ENCODE assay signal across 26 cellular contexts in genomic region chr2:168500516-168500915, GRCh38. TPM values are rescaled to one million over a fixed set of nuclear protein-coding genes. Genes with fewer than 3 reads are reported as not detected.
A peak's percentile ranks its signal among the peaks of the same experiment; 100 is the strongest.
DNase-seq lines count a peak whose midpoint lies in the region; ATAC-seq, FAIRE-seq and TF ChIP-seq lines count a peak whose summit lies in the region.
"Had no signal": no experiment of that assay in that cellular context is flagged by ENCODE, and none has a peak within 500 bp of the region (broad histone marks: within the 10 kb centered on the region; RNA-seq: fewer than 3 reads in every experiment).

No MANE protein-coding gene starts in this region.

- H3K4me1 ChIP-seq in SJCRH30 (peaks cover 24% of the 10 kb centered on the region), neutrophil (ENCODE audit: control insufficient read depth in 1 of 2, insufficient read depth in 1 of 2, low read depth in 1 of 2, low read length in 1 of 2) (peaks cover 31 to 32% of the 10 kb centered on the region in 2 experiments), right lobe of liver (peaks cover 0 to 5% (median 0%) of the 10 kb centered on the region in 4 donors)

- H3K36me3 Mint-ChIP-seq in endothelial cell (ENCODE audit: low read depth, unreplicated experiment) (peaks cover 16% of the 10 kb centered on the region), nephron progenitor cell (ENCODE audit: low read depth) (peaks cover 78% of the 10 kb centered on the region)
- H3K36me3 Mint-ChIP-seq: CD4-positive, CD25-positive, alpha-beta regulatory T cell had no signal

- FAIRE-seq in H54 (lab: Jason Lieb, UNC): no peak
- FAIRE-seq: HepG2 had no signal

- H3K9me3 ChIP-seq in SJCRH30 (replicated peaks) (peaks cover 18% of the 10 kb centered on the region; the same call in 1 of the 2 replicates), neutrophil (peaks cover 11% of the 10 kb centered on the region), right lobe of liver (no peaks in the 10 kb centered on the region)

- peak overlapping the region; percentile 64 for H3K27ac ChIP-seq in SJCRH30
- peak overlapping the region; percentile 70 for H3K27ac ChIP-seq in neutrophil
- H3K27ac ChIP-seq in right lobe of liver: no peak overlapping the region
- H3K27ac ChIP-seq: RWPE1 had no signal

- H3K27me3 Mint-ChIP-seq in endothelial cell (ENCODE audit: unreplicated experiment) (no peaks in the 10 kb centered on the region), nephron progenitor cell (ENCODE audit: low read depth, poor library complexity) (no peaks in the 10 kb centered on the region)
- H3K27me3 Mint-ChIP-seq: T-cell had no signal

- TF ChIP-seq CTCF in AG10803 (conservative IDR thresholded peaks at IDR 0.05; ENCODE audit: low read length): no peak
- TF ChIP-seq CTCF in endothelial cell (IDR thresholded peaks at IDR 0.05; ENCODE audit: unreplicated experiment): no peak
- no peak for TF ChIP-seq CTCF in neutrophil (IDR thresholded peaks at IDR 0.05)
- no peak for TF ChIP-seq CTCF in nephron progenitor cell (IDR thresholded peaks at IDR 0.05)
- no peak for TF ChIP-seq CTCF in right lobe of liver (IDR thresholded peaks at IDR 0.05)

- no peaks in the 10 kb centered on the region for H3K36me3 ChIP-seq in SJCRH30
- no peaks in the 10 kb centered on the region for H3K36me3 ChIP-seq in neutrophil
- H3K36me3 ChIP-seq in right lobe of liver: no peaks in the 10 kb centered on the region

- H3K9me3 Mint-ChIP-seq in endothelial cell (ENCODE audit: unreplicated experiment): no peaks in the 10 kb centered on the region
- H3K9me3 Mint-ChIP-seq in nephron progenitor cell: peaks cover 49% of the 10 kb centered on the region

- H3K27me3 ChIP-seq in SJCRH30 (no peaks in the 10 kb centered on the region), neutrophil (no peaks in the 10 kb centered on the region), right lobe of liver (no peaks in the 10 kb centered on the region)

- H3K4me3 ChIP-seq in AG10803 (ENCODE audit: low read length) (no peak overlapping the region), SJCRH30 (no peak overlapping the region), neutrophil (ENCODE audit: low read depth in 1 of 2, low read length in 1 of 2) (no peak overlapping the region), right lobe of liver (no peak overlapping the region)

- intact Hi-C loops in right lobe of liver (cut with DNase I): no loop called here

- ATAC-seq in right lobe of liver: no peak
- no peak for ATAC-seq in GM21381 (IDR thresholded peaks at IDR 0.05; ENCODE audit: unreplicated experiment)
- ATAC-seq: HepG2, SK-N-SH treated with all-trans-retinoic acid at 6 μM for 48 hours, T-cell had no signal

- H3K4me1 Mint-ChIP-seq in endothelial cell (ENCODE audit: unreplicated experiment): peaks cover 21% of the 10 kb centered on the region
- peaks cover 10% of the 10 kb centered on the region for H3K4me1 Mint-ChIP-seq in nephron progenitor cell

- TF ChIP-seq POLR2A in right lobe of liver (IDR thresholded peaks at IDR 0.05): no peak
- no peak for TF ChIP-seq POLR2A in H54 (IDR thresholded peaks at IDR 0.05; ENCODE audit: low read depth, low read length)

- H3K27ac Mint-ChIP-seq in endothelial cell (ENCODE audit: unreplicated experiment) (peak overlapping the region; percentile 27), nephron progenitor cell (no peak overlapping the region)
- H3K27ac Mint-ChIP-seq: CD4-positive, CD25-positive, alpha-beta regulatory T cell; T-cell had no signal

- peak; percentile 21 for DNase-seq in AG10803 (ENCODE audit: low read depth)
- peak in 1 of 2 experiments; percentile 47 for DNase-seq in SJCRH30
- no peak for DNase-seq in endothelial cell (ENCODE audit: low spot score)
- DNase-seq in nephron progenitor cell: no peak
- DNase-seq in right lobe of liver: no peak
- DNase-seq in H54 (ENCODE audit: insufficient read length, low spot score): no peak
- DNase-seq: 8988T; CD4-positive, CD25-positive, alpha-beta regulatory T cell; COR-L47; DMS 273 treated with DMSO at 0.1 percent for 48 hours; DMS79 treated with DMSO at 0.1 percent for 48 hours; KBM-7; NCI-H1105; NCI-H146; NCI-H2029; NCI-H2227 treated with DMSO at 0.1 percent for 48 hours; NCI-H510A; NCI-H748 treated with DMSO at 0.1 percent for 48 hours; NK-92 treated with Interleukin-12 subunit alpha and Interleukin-12 subunit beta, amount 100 ng/mL, for 24 hours; SIG-M5; T-cell had no signal

- no peak overlapping the region for H3K4me3 Mint-ChIP-seq in endothelial cell (ENCODE audit: unreplicated experiment)
- no peak overlapping the region for H3K4me3 Mint-ChIP-seq in nephron progenitor cell
- H3K4me3 Mint-ChIP-seq: CD4-positive, CD25-positive, alpha-beta regulatory T cell; T-cell had no signal

RNA-seq across cellular contexts. Expression of gene CERS6, which starts 44.4 kb away (rescaled TPM):
- total RNA-seq in SJCRH30 (2014; rRNA removed; shearing (Covaris generic)): 35.1 and 37.6 TPM in 2 replicates
- 36.4 TPM for total RNA-seq in endothelial cell (ENCODE audit: unreplicated experiment)
- 10 to 100 TPM; 10.4 to 30.1 (median 15.6) TPM for total RNA-seq in right lobe of liver

Comparison
In these comparisons a context has a peak if more than half of its experiments do, and no peak if none do; other contexts are left out.
1. H3K27ac ChIP-seq: peak in SJCRH30 (single experiment) and neutrophil (single experiment); none in right lobe of liver (0 of 3).